In the genomic region with DNA sequence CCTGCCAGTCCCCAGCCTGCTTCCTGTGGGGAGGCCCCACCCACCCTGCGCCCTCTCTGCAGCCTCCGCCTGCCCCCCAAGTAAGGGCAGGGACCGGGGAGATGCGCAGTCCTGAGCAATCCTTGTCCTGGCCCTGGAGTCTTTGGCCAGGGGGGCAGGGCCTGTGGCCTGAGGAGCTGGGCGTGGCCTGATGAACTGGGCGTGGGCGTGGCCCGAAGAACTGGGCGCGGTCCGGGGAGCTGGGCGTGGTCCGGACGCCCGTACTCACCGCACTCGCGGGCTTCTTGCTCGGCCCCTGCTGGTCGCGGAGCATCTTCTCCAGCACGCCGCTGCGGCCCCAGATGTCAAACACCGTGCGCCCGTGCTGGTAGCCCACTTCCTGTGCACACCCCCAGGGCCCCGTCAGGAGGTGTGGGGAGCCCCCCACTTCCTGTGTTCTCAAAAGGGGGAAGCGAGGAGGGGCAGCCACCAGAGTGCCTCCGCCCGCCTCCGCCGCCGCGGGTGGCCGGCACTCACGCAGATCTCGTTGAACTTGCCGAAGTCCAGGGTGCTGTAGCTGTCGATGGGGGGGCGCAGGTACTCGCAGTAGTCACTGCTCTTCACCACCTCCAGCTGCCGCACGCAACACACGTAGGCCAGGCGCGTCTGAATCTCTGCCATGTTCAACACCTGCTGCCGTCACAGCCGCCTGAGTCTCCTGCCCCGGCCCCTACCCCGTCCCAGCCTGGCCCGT, we compare ENCODE assay signal across 9 cellular contexts. TPM values are rescaled to one million over a fixed set of nuclear protein-coding genes. Genes with fewer than 3 reads are reported as not detected.
DNase-seq lines count a peak whose midpoint lies in the region; ATAC-seq and TF ChIP-seq lines count a peak whose summit lies in the region.
"Had no signal": no experiment of that assay in that cellular context is flagged by ENCODE, and none has a peak within 500 bp of the region (broad histone marks: within the 10 kb centered on the region; RNA-seq: fewer than 3 reads in every experiment).

No MANE protein-coding gene starts in this region.

- peaks cover 13% of the 10 kb centered on the region; the same call in 1 of the 2 replicates for H3K79me2 ChIP-seq in PC-3 (ENCODE audit: low read length)

- intact Hi-C loops in PC-3 (cut with micrococcal nuclease), result no loop called here

- peak; percentile 58 for DNase-seq in activated CD4-positive, CD25-positive, alpha-beta regulatory T cell treated with anti-CD3 and anti-CD28 coated beads, Interleukin-2, amount 50 U/mL, for 16 hours (ENCODE audit: low read depth, low spot score)
- DNase-seq in dermis blood vessel endothelial cell (peak; percentile 45), retina (peak; percentile 44), COLO668 (lab: John Stamatoyannopoulos, UW; ENCODE audit: unreplicated experiment) (no peak), PC-3 (no peak), DMS 273 (lab: John Stamatoyannopoulos, UW; ENCODE audit: unreplicated experiment) (no peak)

- no peaks in the 10 kb centered on the region for H3K27me3 ChIP-seq in PC-3 (ENCODE audit: low read length)

- no peak overlapping the region for H3K4me2 ChIP-seq in PC-3 (ENCODE audit: low read length)
- H3K4me2 ChIP-seq: KMS-11 had no signal

- H3K27ac ChIP-seq in PC-3 (ENCODE audit: low read length), result no peak overlapping the region
- H3K27ac ChIP-seq: KMS-11 had no signal

- H3K9ac ChIP-seq in PC-3 (ENCODE audit: low read length), result no peak overlapping the region
- H3K9ac ChIP-seq: KMS-11 had no signal

- H3K9me2 ChIP-seq in PC-3 (replicated peaks; ENCODE audit: low read length), result no peaks in the 10 kb centered on the region

- no peaks in the 10 kb centered on the region for H3F3A ChIP-seq in PC-3 (ENCODE audit: low read length, unreplicated experiment)

- BruUV-seq in PC-3 (replicated peaks; lab: Mats Ljungman, UMichigan), result no TSS peak

- peak; percentile 29 for TF ChIP-seq CTCF in GM12873 (IDR thresholded peaks at IDR 0.05; ENCODE audit: insufficient read depth, low read depth, low read length, missing control alignments)
- TF ChIP-seq CTCF in PC-3 (conservative IDR thresholded peaks at IDR 0.05; ENCODE audit: low read depth, low read length), result no peak

- no peak overlapping the region for H3K4me3 ChIP-seq in PC-3 (ENCODE audit: low read length)

- no peaks in the 10 kb centered on the region for H3K36me3 ChIP-seq in PC-3 (ENCODE audit: low read depth, low read length)

- ATAC-seq in HG03103 (IDR thresholded peaks at IDR 0.05; ENCODE audit: low read depth, unreplicated experiment), result peak; percentile 43
- ATAC-seq in PC-3, result no peak

- POLR2A ChIA-PET in PC-3 (lab: Charles Lee; ENCODE audit: unreplicated experiment), result no interaction called here

- peaks cover 4% of the 10 kb centered on the region; the same call in 1 of the 2 replicates for H3K4me1 ChIP-seq in PC-3 (ENCODE audit: insufficient read depth, low read length)

- no peak overlapping the region for H2AFZ ChIP-seq in PC-3 (ENCODE audit: low read length)

- CTCF ChIA-PET in PC-3 (lab: Charles Lee), result no interaction called here

- H3K9me3 ChIP-seq in PC-3 (ENCODE audit: low read length), result no peaks in the 10 kb centered on the region

- H4K20me1 ChIP-seq in PC-3 (ENCODE audit: low read length), result no peaks in the 10 kb centered on the region

RNA-seq across cellular contexts. Expression of a gene that starts 2.7 kb away (rescaled TPM):
- total RNA-seq in dermis blood vessel endothelial cell, result 32.7 and 32.8 TPM in 2 replicates
- total RNA-seq in PC-3 (2014; rRNA removed), result 29.5 and 30.8 TPM in 2 replicates

RNA-seq across cellular contexts. Expression of a gene that starts 20.7 kb away (rescaled TPM):
- total RNA-seq in dermis blood vessel endothelial cell, result 0.23 and 0.34 TPM in 2 replicates
- 0.17 TPM in 1 of 2 replicates, not detected in the other for total RNA-seq in PC-3 (2014; rRNA removed)

RNA-seq across cellular contexts. Expression of a gene that starts 38.6 kb away (rescaled TPM):
- total RNA-seq in dermis blood vessel endothelial cell (1.5 and 2.6 TPM in 2 replicates), PC-3 (2014; rRNA removed) (0.51 and 1.6 TPM in 2 replicates)

RNA-seq across cellular contexts. Expression of a gene that starts 38.9 kb away (rescaled TPM):
- total RNA-seq in dermis blood vessel endothelial cell, result 32.9 and 43.1 TPM in 2 replicates
- 1.9 and 3.1 TPM in 2 replicates for total RNA-seq in PC-3 (2014; rRNA removed)

Comparison
In these comparisons a context has a peak if more than half of its experiments do, and no peak if none do; other contexts are left out.
1. DNase-seq: peak in activated CD4-positive, CD25-positive, alpha-beta regulatory T cell treated with anti-CD3 and anti-CD28 coated beads, Interleukin-2, amount 50 U/mL, for 16 hours (single experiment), dermis blood vessel endothelial cell (single experiment) and retina (single experiment); none in COLO668 (single experiment), PC-3 (single experiment) and DMS 273 (single experiment).